Comparison of ENCODE assay signal across 1 cellular context in the genomic region with DNA sequence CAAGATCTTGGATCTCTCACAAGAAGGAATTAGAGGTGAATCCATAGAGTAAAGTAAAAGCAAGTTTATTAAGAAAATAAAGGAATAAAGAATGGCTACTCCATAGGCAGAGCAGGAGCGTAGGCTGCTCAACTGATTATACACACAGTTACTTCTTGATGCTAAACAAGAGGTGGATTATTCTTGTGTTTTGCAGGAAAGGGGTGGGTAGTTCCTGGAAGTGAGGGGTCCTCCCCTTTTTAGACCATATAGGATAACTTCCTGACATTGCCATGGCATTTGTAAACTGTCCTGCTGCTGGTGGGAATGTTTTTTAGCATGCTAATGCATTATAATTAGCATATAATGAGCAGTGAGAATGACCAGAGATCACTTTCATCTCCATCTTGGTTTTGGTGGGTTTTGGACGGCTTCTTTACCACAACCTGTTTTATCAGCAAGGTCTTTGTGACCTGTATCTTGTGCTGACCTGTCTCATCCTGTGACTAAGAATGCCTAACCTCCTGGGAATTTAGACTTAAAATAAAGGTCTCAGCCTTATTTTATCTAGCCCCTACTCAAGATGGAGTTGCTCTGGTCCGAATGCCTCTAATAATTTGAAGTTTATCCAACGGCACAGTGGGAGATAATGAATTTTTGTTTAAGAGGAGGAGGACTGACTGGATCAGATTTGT.
TF ChIP-seq lines count a peak whose summit lies in the region.

No MANE protein-coding gene starts in this region.

TF ChIP-seq in GM23338, 12 proteins besides CTCF, POLR2A, EP300 and RAD21 (continued from another document):
- no peak for TF ChIP-seq NANOG (IDR thresholded peaks at IDR 0.05; ENCODE audit: borderline replicate concordance)
- TF ChIP-seq EZH2 (IDR thresholded peaks at IDR 0.05; ENCODE audit: low read depth, unreplicated experiment): no peak
- TF ChIP-seq, protein P1, sequence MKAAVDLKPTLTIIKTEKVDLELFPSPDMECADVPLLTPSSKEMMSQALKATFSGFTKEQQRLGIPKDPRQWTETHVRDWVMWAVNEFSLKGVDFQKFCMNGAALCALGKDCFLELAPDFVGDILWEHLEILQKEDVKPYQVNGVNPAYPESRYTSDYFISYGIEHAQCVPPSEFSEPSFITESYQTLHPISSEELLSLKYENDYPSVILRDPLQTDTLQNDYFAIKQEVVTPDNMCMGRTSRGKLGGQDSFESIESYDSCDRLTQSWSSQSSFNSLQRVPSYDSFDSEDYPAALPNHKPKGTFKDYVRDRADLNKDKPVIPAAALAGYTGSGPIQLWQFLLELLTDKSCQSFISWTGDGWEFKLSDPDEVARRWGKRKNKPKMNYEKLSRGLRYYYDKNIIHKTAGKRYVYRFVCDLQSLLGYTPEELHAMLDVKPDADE (IDR thresholded peaks at IDR 0.05): no peak
- TF ChIP-seq POLR2AphosphoS5 (IDR thresholded peaks at IDR 0.05; ENCODE audit: low read depth): no peak
- TF ChIP-seq ZNF331 (CRISPR knock-in tag; IDR thresholded peaks at IDR 0.05; ENCODE audit: low read depth): no peak
- TF ChIP-seq, protein P2, sequence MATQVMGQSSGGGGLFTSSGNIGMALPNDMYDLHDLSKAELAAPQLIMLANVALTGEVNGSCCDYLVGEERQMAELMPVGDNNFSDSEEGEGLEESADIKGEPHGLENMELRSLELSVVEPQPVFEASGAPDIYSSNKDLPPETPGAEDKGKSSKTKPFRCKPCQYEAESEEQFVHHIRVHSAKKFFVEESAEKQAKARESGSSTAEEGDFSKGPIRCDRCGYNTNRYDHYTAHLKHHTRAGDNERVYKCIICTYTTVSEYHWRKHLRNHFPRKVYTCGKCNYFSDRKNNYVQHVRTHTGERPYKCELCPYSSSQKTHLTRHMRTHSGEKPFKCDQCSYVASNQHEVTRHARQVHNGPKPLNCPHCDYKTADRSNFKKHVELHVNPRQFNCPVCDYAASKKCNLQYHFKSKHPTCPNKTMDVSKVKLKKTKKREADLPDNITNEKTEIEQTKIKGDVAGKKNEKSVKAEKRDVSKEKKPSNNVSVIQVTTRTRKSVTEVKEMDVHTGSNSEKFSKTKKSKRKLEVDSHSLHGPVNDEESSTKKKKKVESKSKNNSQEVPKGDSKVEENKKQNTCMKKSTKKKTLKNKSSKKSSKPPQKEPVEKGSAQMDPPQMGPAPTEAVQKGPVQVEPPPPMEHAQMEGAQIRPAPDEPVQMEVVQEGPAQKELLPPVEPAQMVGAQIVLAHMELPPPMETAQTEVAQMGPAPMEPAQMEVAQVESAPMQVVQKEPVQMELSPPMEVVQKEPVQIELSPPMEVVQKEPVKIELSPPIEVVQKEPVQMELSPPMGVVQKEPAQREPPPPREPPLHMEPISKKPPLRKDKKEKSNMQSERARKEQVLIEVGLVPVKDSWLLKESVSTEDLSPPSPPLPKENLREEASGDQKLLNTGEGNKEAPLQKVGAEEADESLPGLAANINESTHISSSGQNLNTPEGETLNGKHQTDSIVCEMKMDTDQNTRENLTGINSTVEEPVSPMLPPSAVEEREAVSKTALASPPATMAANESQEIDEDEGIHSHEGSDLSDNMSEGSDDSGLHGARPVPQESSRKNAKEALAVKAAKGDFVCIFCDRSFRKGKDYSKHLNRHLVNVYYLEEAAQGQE (IDR thresholded peaks at IDR 0.05; ENCODE audit: unreplicated experiment): no peak
- no peak for TF ChIP-seq ZNF114 (CRISPR knock-in tag; IDR thresholded peaks at IDR 0.05)
- TF ChIP-seq STAT1 (IDR thresholded peaks at IDR 0.05; ENCODE audit: unreplicated experiment): no peak
- TF ChIP-seq JUNB (IDR thresholded peaks at IDR 0.05; ENCODE audit: unreplicated experiment): no peak
- no peak for TF ChIP-seq CREB1 (CRISPR knock-in tag; IDR thresholded peaks at IDR 0.05; ENCODE audit: low read depth)
TF ChIP-seq in GM23338: peak in this region for 0.
